8 cellular contexts compared by ENCODE assay signal in genomic region chr4:88697588-88698329, GRCh38. TPM values are rescaled to one million over a fixed set of nuclear protein-coding genes. Genes with fewer than 3 reads are reported as not detected.
DNase-seq lines count a peak whose midpoint lies in the region; ATAC-seq and TF ChIP-seq lines count a peak whose summit lies in the region.

TSS of gene NAP1L5 (minus strand) at chr4:88697829. CDS start at chr4:88697754, 75 bp downstream.

- H3K79me2 ChIP-seq in DOHH2 (ENCODE audit: control insufficient read depth, low read length): no peaks in the 10 kb centered on the region

- no peaks in the 10 kb centered on the region for H4K20me1 ChIP-seq in DOHH2 (ENCODE audit: control insufficient read depth, insufficient read depth, low read depth, low read length)

- no peaks in the 10 kb centered on the region for H3K4me1 ChIP-seq in DOHH2 (ENCODE audit: control insufficient read depth, low read length)
- H3K4me1 ChIP-seq in breast epithelium: no peaks in the 10 kb centered on the region
- peaks cover 0 to 15% (median 7%) of the 10 kb centered on the region in 6 donors for H3K4me1 ChIP-seq in spleen

- H3K9me2 ChIP-seq in DOHH2 (replicated peaks; ENCODE audit: control insufficient read depth, low read length): no peaks in the 10 kb centered on the region

- H3K36me3 ChIP-seq in DOHH2 (ENCODE audit: control insufficient read depth, low read length) (no peaks in the 10 kb centered on the region), WERI-Rb-1 (no peaks in the 10 kb centered on the region), breast epithelium (no peaks in the 10 kb centered on the region), spleen (peaks cover 0 to 54% (median 6%) of the 10 kb centered on the region in 6 donors)

- ATAC-seq in GM21723 (IDR thresholded peaks at IDR 0.05; ENCODE audit: unreplicated experiment): peak; percentile 97

- no peak for TF ChIP-seq CTCF in DOHH2 (IDR thresholded peaks at IDR 0.05; ENCODE audit: low read depth, low read length, poor library complexity, severe bottlenecking)
- TF ChIP-seq CTCF in WERI-Rb-1 (IDR thresholded peaks at IDR 0.05; ENCODE audit: low read depth, low read length): no peak
- TF ChIP-seq CTCF in breast epithelium (IDR thresholded peaks at IDR 0.05): no peak
- no peak for TF ChIP-seq CTCF in spleen (IDR thresholded peaks at IDR 0.05 in 8 of 11, conservative IDR thresholded peaks at IDR 0.05 in 3 of 11)

- intact Hi-C loops in breast epithelium (cut with DNase I; ENCODE audit: low total_unique reads): no loop called here
- intact Hi-C loops in spleen (cut with DNase I; ENCODE audit: low total_unique reads): no loop called here

- H3K4me2 ChIP-seq in DOHH2 (ENCODE audit: low read length): peak within 1 kb of the TSS; percentile 60

- H3K27me3 ChIP-seq in DOHH2 (ENCODE audit: control insufficient read depth, low read length): no peaks in the 10 kb centered on the region
- H3K27me3 ChIP-seq in WERI-Rb-1 (ENCODE audit: insufficient read depth, low read depth, severe bottlenecking): no peaks in the 10 kb centered on the region
- no peaks in the 10 kb centered on the region for H3K27me3 ChIP-seq in breast epithelium
- H3K27me3 ChIP-seq in spleen (replicated peaks in 1 of 7): no peaks in the 10 kb centered on the region

- TF ChIP-seq POLR2A in breast epithelium (IDR thresholded peaks at IDR 0.05) (peak; percentile 9), spleen (IDR thresholded peaks at IDR 0.05) (no peak)

- 41 to 61% (median 54%) methylated on average over 32 to 40 of the region's 40 CpGs for WGBS in spleen, 5 donors

- H3K4me3 ChIP-seq in DOHH2 (ENCODE audit: low read length): peak within 1 kb of the TSS; percentile 73
- peak within 1 kb of the TSS; percentile 49 for H3K4me3 ChIP-seq in WERI-Rb-1 (ENCODE audit: low read depth, low read length)
- H3K4me3 ChIP-seq in breast epithelium: peak within 1 kb of the TSS; percentile 61 to 72 (median 62)
- peak within 1 kb of the TSS; percentile 37 to 76 (median 54) for H3K4me3 ChIP-seq in spleen

- DNase-seq in Kasumi-1 (lab: John Stamatoyannopoulos, UW): peak; percentile 30 to 48
- peak; percentile 55 for DNase-seq in WERI-Rb-1
- DNase-seq in breast epithelium (ENCODE audit: low spot score in 2 of 2): peak in 1 of 2 donors; percentile 58
- peak; percentile 58 for DNase-seq in inferior parietal cortex (ENCODE audit: extremely low spot score)
- peak; percentile 89 for DNase-seq in spleen
- DNase-seq in SHP77 (lab: John Stamatoyannopoulos, UW): no peak

- H3K9me3 ChIP-seq in DOHH2 (ENCODE audit: control insufficient read depth, insufficient read depth, low read length) (no peaks in the 10 kb centered on the region), WERI-Rb-1 (ENCODE audit: severe bottlenecking) (no peaks in the 10 kb centered on the region), breast epithelium (no peaks in the 10 kb centered on the region), spleen (no peaks in the 10 kb centered on the region)

- H3K27ac ChIP-seq in DOHH2 (ENCODE audit: low read depth, low read length) (no peak within 1 kb of the TSS), WERI-Rb-1 (no peak within 1 kb of the TSS), breast epithelium (peak within 1 kb of the TSS; percentile 67 to 68), spleen (peak within 1 kb of the TSS in 7 of 8 donors; percentile 55 to 81 (median 68))

- H3F3A ChIP-seq in DOHH2 (ENCODE audit: control insufficient read depth, insufficient read depth): no peaks in the 10 kb centered on the region

RNA-seq across cellular contexts. Expression of gene NAP1L5, which starts in this region (rescaled TPM):
- total RNA-seq in breast epithelium: 10 to 100 TPM in 1 of 3 donors, 1 to 10 TPM in 2; 5.9 to 10.5 (median 7.0) TPM
- 1 to 10 TPM; 3.8 to 6.1 (median 4.8) TPM for total RNA-seq in spleen
- polyA plus RNA-seq in spleen: 1 to 10 TPM; 3.5 to 6.7 (median 5.0) TPM

Comparison
In these comparisons a context has a peak if more than half of its experiments do, and no peak if none do; other contexts are left out.
1. H3K27ac ChIP-seq: peak in breast epithelium (2 of 2) and spleen (7 of 8); none in DOHH2 (single experiment) and WERI-Rb-1 (single experiment).
2. DNase-seq: peak in Kasumi-1 (2 of 2), WERI-Rb-1 (single experiment), inferior parietal cortex (single experiment) and spleen (single experiment); none in SHP77 (0 of 2).
3. Peak in every context shown above with its lines, with median percentiles within 50 percentile points of each other: H3K4me3 ChIP-seq.